ENCODE assay signal across 8 cellular contexts in genomic region chr2:225041871-225042799, GRCh38. TPM values are rescaled to one million over a fixed set of nuclear protein-coding genes. Genes with fewer than 3 reads are reported as not detected.
DNase-seq lines count a peak whose midpoint lies in the region; ATAC-seq and TF ChIP-seq lines count a peak whose summit lies in the region.

TSS of gene DOCK10 (minus strand) at chr2:225042468. CDS start at chr2:225042374, 94 bp downstream.

- no peaks in the 10 kb centered on the region for H3K9me3 ChIP-seq in BE2C
- no peaks in the 10 kb centered on the region for H3K9me3 ChIP-seq in T-helper 17 cell (ENCODE audit: control insufficient read depth, low read length, poor library complexity, severe bottlenecking)
- H3K9me3 ChIP-seq in iPS-18a (ENCODE audit: control insufficient read depth, low read depth, low read length): no peaks in the 10 kb centered on the region
- H3K9me3 ChIP-seq in skeletal muscle satellite cell (replicated peaks; ENCODE audit: low read length): no peaks in the 10 kb centered on the region

- H3K4me1 Mint-ChIP-seq in T-helper 17 cell: peaks cover 50% of the 10 kb centered on the region

- ATAC-seq in HG03378 (IDR thresholded peaks at IDR 0.05; ENCODE audit: unreplicated experiment) (peak; percentile 18), T-helper 17 cell (peak; percentile 52)

- peak within 1 kb of the TSS; percentile 37 for H3K4me3 ChIP-seq in BE2C (ENCODE audit: low read depth, low read length)
- H3K4me3 ChIP-seq in iPS-18a (ENCODE audit: low read length): peak within 1 kb of the TSS; percentile 66
- peak within 1 kb of the TSS; percentile 85 for H3K4me3 ChIP-seq in skeletal muscle satellite cell (ENCODE audit: low read length)

- H3K27ac Mint-ChIP-seq in T-helper 17 cell: peak within 1 kb of the TSS; percentile 100

- H3K27me3 Mint-ChIP-seq in T-helper 17 cell: no peaks in the 10 kb centered on the region

- DNase-seq in BE2C (peak; percentile 24), T-helper 17 cell (peak; percentile 36 to 44 (median 39)), astrocyte of the hippocampus (ENCODE audit: low read depth, low spot score) (peak; percentile 69), DMS114 treated with DMSO at 0.1 percent for 48 hours (lab: John Stamatoyannopoulos, UW; ENCODE audit: unreplicated experiment) (no peak)

- H3K9ac ChIP-seq in iPS-18a (ENCODE audit: low read length): no peak within 1 kb of the TSS
- peak within 1 kb of the TSS; percentile 88 for H3K9ac ChIP-seq in skeletal muscle satellite cell (ENCODE audit: low read depth, low read length)

- H3K4me1 ChIP-seq in BE2C: no peaks in the 10 kb centered on the region
- no peaks in the 10 kb centered on the region for H3K4me1 ChIP-seq in iPS-18a (ENCODE audit: control insufficient read depth, low read depth, low read length)
- peaks cover 39% of the 10 kb centered on the region for H3K4me1 ChIP-seq in skeletal muscle satellite cell (ENCODE audit: control insufficient read depth, insufficient read depth, low read length)

- peak within 1 kb of the TSS; percentile 93 for H3K4me2 ChIP-seq in skeletal muscle satellite cell (ENCODE audit: low read length)

- TF ChIP-seq POLR2A in GM19099 (IDR thresholded peaks at IDR 0.05; ENCODE audit: extremely low read depth, insufficient read length, low read depth): peak; percentile 46

- H3K27ac ChIP-seq in iPS-18a (ENCODE audit: low read length): no peak within 1 kb of the TSS

- peaks cover 11% of the 10 kb centered on the region for H3K36me3 Mint-ChIP-seq in T-helper 17 cell (ENCODE audit: low read depth)

- peaks cover 73% of the 10 kb centered on the region for H3K27me3 ChIP-seq in BE2C
- H3K27me3 ChIP-seq in iPS-18a (ENCODE audit: control insufficient read depth, insufficient read depth, low read length): peaks cover 65% of the 10 kb centered on the region
- no peaks in the 10 kb centered on the region for H3K27me3 ChIP-seq in skeletal muscle satellite cell (ENCODE audit: control insufficient read depth, insufficient read depth, low read length)

- TF ChIP-seq CTCF in BE2C (IDR thresholded peaks at IDR 0.05; ENCODE audit: low read depth, low read length): no peak

- peak within 1 kb of the TSS; percentile 100 for H3K4me3 Mint-ChIP-seq in T-helper 17 cell

- H3K36me3 ChIP-seq in BE2C (no peaks in the 10 kb centered on the region), iPS-18a (ENCODE audit: control insufficient read depth, low read depth, low read length) (no peaks in the 10 kb centered on the region), skeletal muscle satellite cell (ENCODE audit: insufficient read depth, low read length) (no peaks in the 10 kb centered on the region)

RNA-seq across cellular contexts. Expression of gene DOCK10, which starts in this region (rescaled TPM):
- 0.52 TPM for polyA plus RNA-seq in BE2C (2012; ENCODE audit: insufficient read depth, insufficient read length, low read depth)
- 100 to 1,000 TPM; 185 to 233 TPM for total RNA-seq in T-helper 17 cell
- 49.4 and 64.2 TPM in 2 replicates for total RNA-seq in skeletal muscle satellite cell (2012; rRNA removed)
